8 cellular contexts compared by ENCODE assay signal in the genomic region with DNA sequence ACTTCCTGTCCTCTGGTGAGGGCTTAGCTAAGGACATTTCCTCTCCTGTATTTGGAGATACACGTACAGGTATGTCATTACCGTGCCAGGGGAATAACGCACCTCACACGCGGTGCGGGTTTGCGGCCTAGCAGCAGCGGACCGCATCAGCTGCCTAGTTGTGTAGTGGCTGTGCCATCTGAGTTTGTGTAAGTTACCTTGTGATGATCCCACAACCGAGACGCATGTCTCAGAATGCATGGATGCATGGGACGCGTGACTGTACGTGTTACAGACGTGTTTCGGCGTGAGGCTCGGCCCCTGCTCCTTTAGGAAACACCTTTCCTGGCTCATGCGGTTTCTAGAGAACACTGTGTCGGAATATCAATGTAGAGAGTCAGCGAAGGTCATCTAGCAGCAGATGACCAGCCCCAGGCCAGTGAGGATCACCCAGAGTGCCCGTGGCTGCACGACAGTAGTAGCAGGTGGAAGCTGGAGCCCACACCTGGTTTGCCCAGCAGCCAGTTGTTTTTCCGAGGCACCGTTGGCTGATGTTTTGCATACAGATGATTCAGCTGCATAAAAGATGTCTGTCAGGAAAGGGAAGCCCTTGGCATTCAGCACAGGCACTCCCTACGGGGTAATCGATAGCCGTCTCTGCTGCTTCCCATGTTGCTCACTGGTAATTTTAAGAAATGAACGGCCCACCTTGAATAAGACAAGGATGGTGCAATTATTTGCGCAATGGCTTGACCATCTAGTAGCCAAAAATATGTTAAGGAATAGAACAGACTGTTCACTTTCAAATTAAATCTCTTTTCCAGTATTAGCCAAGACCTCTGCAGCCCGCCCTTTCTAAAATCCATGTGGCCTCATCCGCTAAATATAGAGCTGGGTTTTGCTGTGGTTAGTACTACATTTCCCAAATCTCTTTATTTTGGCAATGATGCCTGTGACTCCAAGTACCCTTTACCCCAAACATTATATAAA. TPM values are rescaled to one million over a fixed set of nuclear protein-coding genes. Genes with fewer than 3 reads are reported as not detected.
DNase-seq lines count a peak whose midpoint lies in the region; ATAC-seq, FAIRE-seq and TF ChIP-seq lines count a peak whose summit lies in the region.

No MANE protein-coding gene starts in this region.

- H3K79me2 ChIP-seq in keratinocyte (ENCODE audit: control insufficient read depth, insufficient read depth, low read length), result no peaks in the 10 kb centered on the region

- no peaks in the 10 kb centered on the region for H3K27me3 ChIP-seq in keratinocyte (ENCODE audit: control insufficient read depth, extremely low read depth, insufficient read depth, low read length)
- no peaks in the 10 kb centered on the region for H3K27me3 ChIP-seq in stomach

- dilution Hi-C loops in keratinocyte (cut with MboI; ENCODE audit: extremely low pct_ligation_motif_present, low sequenced_read_pairs), result no loop called here

- intact Hi-C loops in stomach (cut with DNase I; ENCODE audit: low total_unique reads), result no loop called here

- peak overlapping the region; percentile 87 for H3K4me3 Mint-ChIP-seq in activated T-cell treated with anti-CD3 and anti-CD28 coated beads, Interleukin-2, amount 50 U/mL, for 4 hours

- H3K4me1 Mint-ChIP-seq in activated T-cell treated with anti-CD3 and anti-CD28 coated beads, Interleukin-2, amount 50 U/mL, for 4 hours (ENCODE audit: low read depth), result peaks cover 16% of the 10 kb centered on the region

- TF ChIP-seq CTCF in astrocyte of the cerebellum (IDR thresholded peaks at IDR 0.05; ENCODE audit: low read depth, low read length, missing control alignments), result no peak
- no peak for TF ChIP-seq CTCF in keratinocyte (optimal IDR thresholded peaks at IDR 0.05 in 1 of 3, IDR thresholded peaks at IDR 0.05 in 1 of 3, conservative IDR thresholded peaks at IDR 0.05 in 1 of 3; ENCODE audit: extremely low read depth in 1 of 3, insufficient read depth in 2 of 3, low read length in 3 of 3)
- TF ChIP-seq CTCF in stomach (IDR thresholded peaks at IDR 0.05), result no peak
- no peak for TF ChIP-seq CTCF in GM20000 (IDR thresholded peaks at IDR 0.05; ENCODE audit: extremely low read depth, missing control alignments)

- ATAC-seq in activated T-cell treated with anti-CD3 and anti-CD28 coated beads, Interleukin-2, amount 50 U/mL, for 4 hours, result peak; percentile 9 to 12
- ATAC-seq in GM18520 (IDR thresholded peaks at IDR 0.05; ENCODE audit: unreplicated experiment), result no peak

- no peaks in the 10 kb centered on the region for H3K9me1 ChIP-seq in keratinocyte (ENCODE audit: control insufficient read depth, extremely low read depth, insufficient read depth, low read length)

- WGBS in stomach, 5 donors, result 43 to 53% (median 49%) methylated on average over 31 to 32 of the region's 32 CpGs

- H3K36me3 ChIP-seq in keratinocyte (ENCODE audit: control insufficient read depth in 2 of 2, extremely low read depth in 1 of 2, insufficient read depth in 2 of 2, low read length in 2 of 2), result no peaks in the 10 kb centered on the region
- H3K36me3 ChIP-seq in stomach, result no peaks in the 10 kb centered on the region

- peak overlapping the region; percentile 88 for H3K9ac ChIP-seq in keratinocyte (ENCODE audit: control insufficient read depth, extremely low read depth, insufficient read depth, low read length)

- TF ChIP-seq EP300 in stomach (IDR thresholded peaks at IDR 0.05), result no peak

- H3K4me2 ChIP-seq in keratinocyte (ENCODE audit: control insufficient read depth, extremely low read depth, insufficient read depth, low read depth, low read length), result peak overlapping the region; percentile 95

- FAIRE-seq in keratinocyte (lab: Jason Lieb, UNC), result peak; percentile 68

- no peak for TF ChIP-seq POLR2A in stomach (IDR thresholded peaks at IDR 0.05)

- no peaks in the 10 kb centered on the region for H3K36me3 Mint-ChIP-seq in activated T-cell treated with anti-CD3 and anti-CD28 coated beads, Interleukin-2, amount 50 U/mL, for 4 hours (ENCODE audit: insufficient read depth)

- peak overlapping the region; percentile 100 for H2AFZ ChIP-seq in keratinocyte (ENCODE audit: control insufficient read depth, low read length)

- H3K4me1 ChIP-seq in keratinocyte (ENCODE audit: control insufficient read depth, extremely low read depth, insufficient read depth, low read length), result peaks cover 35% of the 10 kb centered on the region
- H3K4me1 ChIP-seq in stomach, result peaks cover 11 to 32% (median 26%) of the 10 kb centered on the region in 4 donors

- no peaks in the 10 kb centered on the region for H4K20me1 ChIP-seq in keratinocyte (ENCODE audit: control insufficient read depth, extremely low read depth, insufficient read depth, low read length)

- H3K27me3 Mint-ChIP-seq in activated T-cell treated with anti-CD3 and anti-CD28 coated beads, Interleukin-2, amount 50 U/mL, for 4 hours (ENCODE audit: low read depth), result peaks cover 23% of the 10 kb centered on the region

- in situ Hi-C loops in astrocyte of the cerebellum (cut with HindIII; ENCODE audit: low sequenced_read_pairs), result no loop called here

- no peak for DNase-seq in activated T-cell treated with anti-CD3 and anti-CD28 coated beads, Interleukin-2, amount 50 U/mL, for 4 hours
- DNase-seq in activated T-cell treated with anti-CD3 and anti-CD28 coated beads, Interleukin-2, amount 50 U/mL, for 48 hours, result no peak
- DNase-seq in NAMALWA (ENCODE audit: low spot score) (peak; percentile 55), astrocyte of the cerebellum (ENCODE audit: low read depth) (no peak), keratinocyte (ENCODE audit: low read depth, low spot score) (no peak), stomach (no peak), GM20000 (ENCODE audit: low spot score) (no peak)

- H3K27ac ChIP-seq in keratinocyte (ENCODE audit: control insufficient read depth, insufficient read depth, low read length) (peak overlapping the region; percentile 67), stomach (peak overlapping the region; percentile 76 to 89 (median 77))

- H3K9me3 Mint-ChIP-seq in activated T-cell treated with anti-CD3 and anti-CD28 coated beads, Interleukin-2, amount 50 U/mL, for 4 hours, result no peaks in the 10 kb centered on the region

- H3K4me3 ChIP-seq in astrocyte of the cerebellum (ENCODE audit: low read depth, low read length) (peak overlapping the region; percentile 62), keratinocyte (ENCODE audit: control insufficient read depth in 2 of 3, extremely low read depth in 1 of 3, insufficient read depth in 2 of 3, low read depth in 1 of 3, low read length in 3 of 3) (peak overlapping the region; percentile 51 to 82 (median 79)), stomach (peak overlapping the region; percentile 79 to 96 (median 84))

- no peaks in the 10 kb centered on the region for H3K9me3 ChIP-seq in keratinocyte (ENCODE audit: control insufficient read depth, low read depth, low read length)
- H3K9me3 ChIP-seq in stomach, result no peaks in the 10 kb centered on the region

RNA-seq across cellular contexts. Expression of a gene that starts 1.0 kb away (rescaled TPM):
- total RNA-seq in activated T-cell treated with anti-CD3 and anti-CD28 coated beads, Interleukin-2, amount 50 U/mL, for 4 hours, result under 1 TPM; 0.16 to 0.33 (median 0.18) TPM
- polyA plus RNA-seq in keratinocyte (11.2 to 19.4 TPM (median 12.4 TPM) in 3 replicates), stomach (1 to 10 TPM; 3.0 to 3.8 (median 3.5) TPM)
- polyA plus RNA-seq in keratinocyte (2011; ENCODE audit: low read depth), result 3.9 TPM
- polyA plus RNA-seq in keratinocyte (2011; cell fraction: cytosol; rRNA removed), result 7.1 and 8.3 TPM in 2 replicates
- 36.1 and 47.2 TPM in 2 replicates for polyA plus RNA-seq in keratinocyte (2011; cell fraction: nucleus; rRNA removed)
- 4.9 and 7.5 TPM in 2 replicates for polyA plus RNA-seq in keratinocyte (2012; ENCODE audit: low replicate concordance)
- polyA minus RNA-seq in keratinocyte, result 15.5 to 37.2 TPM (median 28.1 TPM) in 3 replicates
- polyA minus RNA-seq in keratinocyte (2011; cell fraction: cytosol; rRNA and poly(A)+ RNA removed), result 17.8 TPM
- 22.9 and 47.3 TPM in 2 replicates for polyA minus RNA-seq in keratinocyte (2011; cell fraction: nucleus; rRNA and poly(A)+ RNA removed)
- total RNA-seq in stomach, result 10 to 100 TPM in 1 of 5 donors, 1 to 10 TPM in 4; 4.1 to 10.1 (median 5.5) TPM
